In the genomic region with DNA sequence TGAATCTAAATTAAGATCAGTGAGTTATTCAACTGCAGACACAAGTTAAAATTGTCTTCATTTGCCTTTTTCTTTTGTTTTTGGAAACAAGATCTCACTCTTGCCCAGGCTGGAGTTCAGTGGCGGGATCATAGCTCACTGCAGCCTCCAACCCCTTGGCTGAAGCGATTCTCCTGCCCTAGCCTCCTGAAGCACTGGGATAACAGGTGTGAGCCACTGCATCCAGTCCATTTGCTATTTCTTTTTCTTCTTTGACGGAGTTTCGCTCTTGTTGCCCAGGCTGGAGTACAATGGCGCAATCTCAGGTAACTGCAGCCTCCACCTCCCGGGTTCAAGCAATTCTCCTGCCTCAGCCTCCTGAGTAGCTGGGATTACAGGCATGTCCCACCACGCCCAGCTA, we compare ENCODE assay signal across 1 cellular context.
TF ChIP-seq lines count a peak whose summit lies in the region.

No MANE protein-coding gene starts in this region.

TF ChIP-seq in GM12878, 131 proteins besides CTCF, POLR2A, EP300 and RAD21:
- no peak for TF ChIP-seq USF2 (IDR thresholded peaks at IDR 0.05; ENCODE audit: borderline replicate concordance, low read depth, low read length)
- no peak for TF ChIP-seq ASH2L (IDR thresholded peaks at IDR 0.05; ENCODE audit: borderline replicate concordance, low read depth)
- TF ChIP-seq CBX3 (IDR thresholded peaks at IDR 0.05; ENCODE audit: borderline replicate concordance, low read depth) = no peak
- no peak for TF ChIP-seq BHLHE40 (IDR thresholded peaks at IDR 0.05; ENCODE audit: borderline replicate concordance in 1 of 2, low read depth in 2 of 2, low read length in 1 of 2)
- TF ChIP-seq HDAC6 (IDR thresholded peaks at IDR 0.05; ENCODE audit: unreplicated experiment) = no peak
- TF ChIP-seq REST (IDR thresholded peaks at IDR 0.05; ENCODE audit: low read depth, low read length) = no peak
- TF ChIP-seq SUPT20H (IDR thresholded peaks at IDR 0.05; ENCODE audit: borderline replicate concordance, control insufficient read depth, low read depth, low read length) = no peak
- TF ChIP-seq IRF4 (IDR thresholded peaks at IDR 0.05; ENCODE audit: low read depth, low read length) = no peak
- TF ChIP-seq POLR2AphosphoS5 (IDR thresholded peaks at IDR 0.05; ENCODE audit: low read length) = no peak
- TF ChIP-seq, protein P1, sequence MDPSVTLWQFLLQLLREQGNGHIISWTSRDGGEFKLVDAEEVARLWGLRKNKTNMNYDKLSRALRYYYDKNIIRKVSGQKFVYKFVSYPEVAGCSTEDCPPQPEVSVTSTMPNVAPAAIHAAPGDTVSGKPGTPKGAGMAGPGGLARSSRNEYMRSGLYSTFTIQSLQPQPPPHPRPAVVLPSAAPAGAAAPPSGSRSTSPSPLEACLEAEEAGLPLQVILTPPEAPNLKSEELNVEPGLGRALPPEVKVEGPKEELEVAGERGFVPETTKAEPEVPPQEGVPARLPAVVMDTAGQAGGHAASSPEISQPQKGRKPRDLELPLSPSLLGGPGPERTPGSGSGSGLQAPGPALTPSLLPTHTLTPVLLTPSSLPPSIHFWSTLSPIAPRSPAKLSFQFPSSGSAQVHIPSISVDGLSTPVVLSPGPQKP (IDR thresholded peaks at IDR 0.05; ENCODE audit: low read depth, low read length) = no peak
- no peak for TF ChIP-seq CEBPB (IDR thresholded peaks at IDR 0.05; ENCODE audit: borderline replicate concordance in 1 of 2, low read depth in 2 of 2, low read length in 2 of 2)
- TF ChIP-seq SIN3A (IDR thresholded peaks at IDR 0.05; ENCODE audit: low read depth, low read length) = no peak
- TF ChIP-seq ATF7 (IDR thresholded peaks at IDR 0.05; ENCODE audit: low read depth) = no peak
- no peak for TF ChIP-seq DPF2 (IDR thresholded peaks at IDR 0.05)
- no peak for TF ChIP-seq NR2C1 (IDR thresholded peaks at IDR 0.05)
- TF ChIP-seq BCL11A (IDR thresholded peaks at IDR 0.05; ENCODE audit: low read depth, low read length) = no peak
- TF ChIP-seq TAF1 (IDR thresholded peaks at IDR 0.05; ENCODE audit: borderline replicate concordance, low read depth, low read length) = no peak
- no peak for TF ChIP-seq NRF1 (conservative IDR thresholded peaks at IDR 0.05; ENCODE audit: low read depth, low read length)
TF ChIP-seq in GM12878: peak in this region for 0.
